In genomic region chr2:36615214-36615613, GRCh38 we compare ENCODE assay signal across 16 cellular contexts. TPM values are rescaled to one million over a fixed set of nuclear protein-coding genes. Genes with fewer than 3 reads are reported as not detected.
A peak's percentile ranks its signal among the peaks of the same experiment; 100 is the strongest.
DNase-seq lines count a peak whose midpoint lies in the region; ATAC-seq and TF ChIP-seq lines count a peak whose summit lies in the region.
"Had no signal": no experiment of that assay in that cellular context is flagged by ENCODE, and none has a peak within 500 bp of the region (broad histone marks: within the 10 kb centered on the region; RNA-seq: fewer than 3 reads in every experiment).

No MANE protein-coding gene starts in this region.

- no peak overlapping the region; the same call in 1 of the 2 replicates for H3K27ac ChIP-seq in SK-N-MC
- H3K27ac ChIP-seq: adrenal gland, heart left ventricle, left lung had no signal

- peak overlapping the region; percentile 5; the same call in 1 of the 2 replicates for H3K4me3 ChIP-seq in SK-N-MC
- no peak overlapping the region for H3K4me3 ChIP-seq in fibroblast of pulmonary artery (replicated peaks; ENCODE audit: low read depth, low read length)
- H3K4me3 ChIP-seq: adrenal gland, heart left ventricle, left lung had no signal

- H3K9me3 ChIP-seq in SK-N-MC (ENCODE audit: low read depth, low read length) = no peaks in the 10 kb centered on the region
- H3K9me3 ChIP-seq: adrenal gland, heart left ventricle, left lung had no signal

- no peaks in the 10 kb centered on the region for H3K36me3 ChIP-seq in SK-N-MC (ENCODE audit: insufficient read depth, low read length)
- H3K36me3 ChIP-seq: adrenal gland, heart left ventricle, left lung had no signal

- intact Hi-C loops in sciatic nerve (cut with DNase I) (no loop called here), posterior vena cava (cut with DNase I) (no loop called here)

- peak; percentile 31 for DNase-seq in GM03348 (ENCODE audit: low spot score)
- DNase-seq in SK-N-MC (ENCODE audit: low read depth, low spot score) = no peak
- DNase-seq in fibroblast of pulmonary artery (ENCODE audit: low read depth) = peak; percentile 35
- no peak for DNase-seq in sciatic nerve (ENCODE audit: low spot score)
- DNase-seq in germinal center (ENCODE audit: low spot score) = no peak
- no peak for DNase-seq in epidermal melanocyte (ENCODE audit: insufficient read length, low spot score)
- no peak for DNase-seq in posterior vena cava (ENCODE audit: low spot score)
- DNase-seq: activated CD4-positive, alpha-beta T cell treated with anti-CD3 and anti-CD28 coated beads for 36 hours; adrenal gland; COR-L47; heart left ventricle; left lung; NCI-H1105; NCI-H2227 treated with DMSO at 0.1 percent for 48 hours; stimulated activated naive CD8-positive, alpha-beta T cell treated with anti-CD3 and anti-CD28 coated beads, Interleukin-15, amount 100 ng/mL, for 72 hours had no signal

- no peak for TF ChIP-seq CTCF in fibroblast of pulmonary artery (IDR thresholded peaks at IDR 0.05; ENCODE audit: low read length, missing control alignments)

- H3K9ac ChIP-seq in SK-N-MC (ENCODE audit: insufficient read length) = no peak overlapping the region

- ATAC-seq in sciatic nerve (peak; percentile 41), HG03342 (IDR thresholded peaks at IDR 0.05; ENCODE audit: unreplicated experiment) (no peak)
- ATAC-seq: activated CD4-positive, alpha-beta T cell treated with anti-CD3 and anti-CD28 coated beads for 36 hours; heart left ventricle; left lung; stimulated activated naive CD8-positive, alpha-beta T cell treated with anti-CD3 and anti-CD28 coated beads, Interleukin-15, amount 100 ng/mL, for 72 hours had no signal

RNA-seq across cellular contexts. Expression of gene FEZ2, which starts 17.2 kb away (rescaled TPM):
- total RNA-seq in sciatic nerve = 89.8 TPM
- total RNA-seq in posterior vena cava = 10 to 100 TPM; 63.6 to 83.3 TPM

Comparison
In these comparisons a context has a peak if more than half of its experiments do, and no peak if none do; other contexts are left out.
1. DNase-seq: peak in GM03348 (single experiment) and fibroblast of pulmonary artery (single experiment); none in SK-N-MC (single experiment), sciatic nerve (single experiment), germinal center (single experiment), epidermal melanocyte (single experiment) and posterior vena cava (single experiment).